In genomic region chr1:160577661-160578060, GRCh38 we compare ENCODE assay signal across 1 cellular context.
TF ChIP-seq lines count a peak whose summit lies in the region.

No MANE protein-coding gene starts in this region.

TF ChIP-seq in K562, 482 proteins besides CTCF, POLR2A, EP300 and RAD21:
- TF ChIP-seq NR2F6 (CRISPR knock-in tag; IDR thresholded peaks at IDR 0.05) (no peak), SMAD4 (CRISPR knock-in tag; conservative IDR thresholded peaks at IDR 0.05) (no peak), IRF9 (tag; IDR thresholded peaks at IDR 0.05) (no peak), RREB1 (CRISPR knock-in tag; IDR thresholded peaks at IDR 0.05) (no peak)
TF ChIP-seq in K562: peak in this region for 0.
